In the genomic region with DNA sequence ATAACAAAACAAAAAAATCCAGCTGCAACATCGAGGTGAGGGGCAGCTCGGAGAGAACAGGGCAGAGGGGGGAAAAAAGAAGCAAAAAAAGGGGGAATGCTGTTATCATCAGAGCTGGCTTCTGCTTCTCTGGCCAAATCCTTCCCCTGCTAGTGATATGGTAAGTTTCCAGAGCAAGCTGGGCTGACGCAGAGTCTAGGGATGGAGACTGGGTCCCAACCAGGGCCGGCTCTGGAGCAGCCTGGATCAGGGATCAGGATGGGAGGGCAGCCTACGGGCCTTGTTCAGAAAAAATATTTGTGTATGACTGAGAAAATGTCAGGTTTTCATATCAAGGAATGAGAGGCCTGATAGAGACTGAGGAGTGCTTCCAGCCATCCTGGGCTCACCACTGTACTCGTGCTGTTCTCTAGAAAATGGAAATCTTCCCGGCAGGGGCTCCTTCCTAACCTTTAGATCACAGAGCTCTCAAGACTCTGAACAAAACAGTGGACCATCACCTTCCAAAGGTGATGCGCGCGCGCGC, we compare ENCODE assay signal across 7 cellular contexts. TPM values are rescaled to one million over a fixed set of nuclear protein-coding genes. Genes with fewer than 3 reads are reported as not detected.
DNase-seq lines count a peak whose midpoint lies in the region; ATAC-seq and TF ChIP-seq lines count a peak whose summit lies in the region.
"Had no signal": no experiment of that assay in that cellular context is flagged by ENCODE, and none has a peak within 500 bp of the region (broad histone marks: within the 10 kb centered on the region; RNA-seq: fewer than 3 reads in every experiment).

No MANE protein-coding gene starts in this region.

- no peaks in the 10 kb centered on the region for H4K20me1 ChIP-seq in PC-3 (ENCODE audit: low read length)

- H3K4me3 Mint-ChIP-seq in endothelial cell (ENCODE audit: unreplicated experiment) (peak overlapping the region; percentile 8), progenitor cell of endocrine pancreas (ENCODE audit: low read depth) (peak overlapping the region; percentile 62)

- peak overlapping the region; percentile 80; the same call in 1 of the 2 replicates for H3K4me3 ChIP-seq in PC-3 (ENCODE audit: low read length)
- no peak overlapping the region for H3K4me3 ChIP-seq in BE2C (ENCODE audit: low read depth, low read length)

- H3K9me3 Mint-ChIP-seq in endothelial cell (ENCODE audit: unreplicated experiment) = no peaks in the 10 kb centered on the region
- H3K9me3 Mint-ChIP-seq in progenitor cell of endocrine pancreas (ENCODE audit: low read depth) = no peaks in the 10 kb centered on the region

- no peak for ATAC-seq in PC-3
- ATAC-seq in GM21423 (IDR thresholded peaks at IDR 0.05; ENCODE audit: unreplicated experiment) = no peak

- H3K36me3 ChIP-seq in PC-3 (ENCODE audit: low read depth, low read length) (no peaks in the 10 kb centered on the region), BE2C (no peaks in the 10 kb centered on the region)

- H3K9me3 ChIP-seq in PC-3 (ENCODE audit: low read length) (no peaks in the 10 kb centered on the region), BE2C (no peaks in the 10 kb centered on the region)

- H3K36me3 Mint-ChIP-seq in endothelial cell (ENCODE audit: low read depth, unreplicated experiment) (no peaks in the 10 kb centered on the region), progenitor cell of endocrine pancreas (ENCODE audit: insufficient read depth) (no peaks in the 10 kb centered on the region)

- POLR2A ChIA-PET in PC-3 (lab: Charles Lee; ENCODE audit: unreplicated experiment) = interaction anchor here (0.6 kb wide), 1 partner anchor 28 kb away, joined by 6 read pairs; no protein-coding TSS in a partner anchor

- CTCF ChIA-PET in PC-3 (lab: Charles Lee) = no interaction called here

- H3K9ac ChIP-seq in PC-3 (ENCODE audit: low read length) = no peak overlapping the region

- H3K27ac Mint-ChIP-seq in endothelial cell (ENCODE audit: unreplicated experiment) = no peak overlapping the region
- no peak overlapping the region for H3K27ac Mint-ChIP-seq in progenitor cell of endocrine pancreas

- TF ChIP-seq CTCF in PC-3 (conservative IDR thresholded peaks at IDR 0.05; ENCODE audit: low read depth, low read length) (no peak), endothelial cell (IDR thresholded peaks at IDR 0.05; ENCODE audit: unreplicated experiment) (no peak), progenitor cell of endocrine pancreas (IDR thresholded peaks at IDR 0.05; ENCODE audit: unreplicated experiment) (no peak), BE2C (IDR thresholded peaks at IDR 0.05; ENCODE audit: low read depth, low read length) (no peak)

- peak overlapping the region; percentile 97 for H3K4me2 ChIP-seq in PC-3 (ENCODE audit: low read length)

- no peaks in the 10 kb centered on the region for H3K79me2 ChIP-seq in PC-3 (ENCODE audit: low read length)

- H3K27me3 ChIP-seq in PC-3 (ENCODE audit: low read length) (no peaks in the 10 kb centered on the region), BE2C (peaks cover 18% of the 10 kb centered on the region)

- no peaks in the 10 kb centered on the region for H3F3A ChIP-seq in PC-3 (ENCODE audit: low read length, unreplicated experiment)

- peaks cover 6% of the 10 kb centered on the region for H3K4me1 Mint-ChIP-seq in endothelial cell (ENCODE audit: unreplicated experiment)
- H3K4me1 Mint-ChIP-seq in progenitor cell of endocrine pancreas (ENCODE audit: low read depth) = peaks cover 26% of the 10 kb centered on the region

- no peak for DNase-seq in PC-3
- DNase-seq in endothelial cell (ENCODE audit: low spot score) = no peak
- no peak for DNase-seq in progenitor cell of endocrine pancreas (ENCODE audit: low spot score, unreplicated experiment)
- DNase-seq in BE2C = no peak
- no peak for DNase-seq in stimulated activated CD4-positive, alpha-beta T cell treated with anti-CD3 and anti-CD28 coated beads, Interleukin-4, amount 100 ng/mL, for 4 hours
- DNase-seq: GF-D8 had no signal

- no peaks in the 10 kb centered on the region for H3K9me2 ChIP-seq in PC-3 (replicated peaks; ENCODE audit: low read length)

- H3K27me3 Mint-ChIP-seq in endothelial cell (ENCODE audit: unreplicated experiment) (peaks cover 21% of the 10 kb centered on the region), progenitor cell of endocrine pancreas (peaks cover 64% of the 10 kb centered on the region)

- BruUV-seq in PC-3 (replicated peaks; lab: Mats Ljungman, UMichigan) = no TSS peak

- intact Hi-C loops in PC-3 (cut with micrococcal nuclease) = no loop called here

- no peak overlapping the region for H3K27ac ChIP-seq in PC-3 (ENCODE audit: low read length)

- H2AFZ ChIP-seq in PC-3 (ENCODE audit: low read length) = no peak overlapping the region

- H3K4me1 ChIP-seq in PC-3 (ENCODE audit: insufficient read depth, low read length) = peaks cover 55% of the 10 kb centered on the region
- H3K4me1 ChIP-seq in BE2C = peaks cover 17% of the 10 kb centered on the region

RNA-seq across cellular contexts. Expression of gene C1QTNF1, which starts 0.7 kb away (rescaled TPM):
- total RNA-seq in PC-3 (2014; rRNA removed) (18.6 and 21.0 TPM in 2 replicates), endothelial cell (ENCODE audit: unreplicated experiment) (0.26 TPM), progenitor cell of endocrine pancreas (0.67 and 2.0 TPM in 2 replicates)
- polyA plus RNA-seq in BE2C (2012; ENCODE audit: insufficient read depth, insufficient read length, low read depth) = 11.1 TPM

RNA-seq across cellular contexts. Expression of gene CANT1, which starts 13.7 kb away (rescaled TPM):
- total RNA-seq in PC-3 (2014; rRNA removed) = 191 and 220 TPM in 2 replicates
- total RNA-seq in endothelial cell (ENCODE audit: unreplicated experiment) = 81.6 TPM
- total RNA-seq in progenitor cell of endocrine pancreas = 59.0 and 66.3 TPM in 2 replicates
- polyA plus RNA-seq in BE2C (2012; ENCODE audit: insufficient read depth, insufficient read length, low read depth) = 99.6 TPM

RNA-seq across cellular contexts. Expression of gene LGALS3BP, which starts 43.5 kb away (rescaled TPM):
- total RNA-seq in PC-3 (2014; rRNA removed) = 72.4 and 121 TPM in 2 replicates
- total RNA-seq in endothelial cell (ENCODE audit: unreplicated experiment) = 12.6 TPM
- total RNA-seq in progenitor cell of endocrine pancreas = 69.5 and 72.5 TPM in 2 replicates
- polyA plus RNA-seq in BE2C (2012; ENCODE audit: insufficient read depth, insufficient read length, low read depth) = 544 TPM

RNA-seq across cellular contexts. Expression of gene ENGASE, which starts 51.4 kb away (rescaled TPM):
- total RNA-seq in PC-3 (2014; rRNA removed) (34.5 and 58.1 TPM in 2 replicates), endothelial cell (ENCODE audit: unreplicated experiment) (31.6 TPM), progenitor cell of endocrine pancreas (50.9 and 52.4 TPM in 2 replicates)
- 68.4 TPM for polyA plus RNA-seq in BE2C (2012; ENCODE audit: insufficient read depth, insufficient read length, low read depth)
